Comparison of ENCODE assay signal across 1 cellular context in genomic region chr12:116282371-116283286, GRCh38.
TF ChIP-seq lines count a peak whose summit lies in the region.

No MANE protein-coding gene starts in this region.

TF ChIP-seq in GM23338, 12 proteins besides CTCF, POLR2A, EP300 and RAD21 (continued from another document):
- no peak for TF ChIP-seq REST (IDR thresholded peaks at IDR 0.05; ENCODE audit: unreplicated experiment)
